ENCODE assay signal across 38 cellular contexts in the genomic region with DNA sequence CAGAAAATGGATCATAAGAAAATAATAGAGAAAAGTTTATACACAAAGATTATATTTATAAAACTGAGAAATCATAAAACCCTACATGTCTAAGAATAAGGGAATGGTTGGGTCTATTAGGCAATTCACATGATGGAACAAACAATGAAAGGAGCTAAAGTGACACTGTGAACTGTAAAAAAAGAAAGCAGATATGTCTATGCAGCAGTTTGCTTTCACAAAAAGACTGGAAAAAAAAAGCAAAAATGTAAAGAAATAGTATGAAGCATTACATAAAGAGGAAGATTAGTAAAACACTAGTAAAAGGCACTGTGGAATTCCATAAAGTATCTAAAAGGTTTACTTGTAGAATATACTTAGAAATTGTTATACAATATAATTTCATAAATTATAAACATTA.
"Had no signal": no experiment of that assay in that cellular context is flagged by ENCODE, and none has a peak within 500 bp of the region (broad histone marks: within the 10 kb centered on the region; RNA-seq: fewer than 3 reads in every experiment).

No MANE protein-coding gene starts in this region.

- H3K27ac Mint-ChIP-seq: activated CD4-positive, alpha-beta memory T cell treated with anti-CD3 and anti-CD28 coated beads, Interleukin-2, amount 10 ng/mL, durations not matched to agents 7 days and 5 days; activated CD4-positive, alpha-beta T cell treated with anti-CD3 and anti-CD28 coated beads for 36 hours; activated CD4-positive, alpha-beta T cell treated with anti-CD3 and anti-CD28 coated beads, Interleukin-2, amount 10 ng/mL, durations not matched to agents 7 days and 5 days; activated CD8-positive, alpha-beta memory T cell treated with anti-CD3 and anti-CD28 coated beads, Interleukin-2, amount 10 ng/mL, durations not matched to agents 7 days and 5 days; activated CD8-positive, alpha-beta T cell treated with anti-CD3 and anti-CD28 coated beads, Interleukin-2, amount 10 ng/mL, durations not matched to agents 7 days and 5 days; activated naive CD4-positive, alpha-beta T cell treated with anti-CD3 and anti-CD28 coated beads, Interleukin-2, amount 10 ng/mL, durations not matched to agents 7 days and 5 days; activated naive CD4-positive, alpha-beta T cell treated with anti-CD3 and anti-CD28 coated beads, Interleukin-2, amount 50 U/mL, for 24 hours; activated naive CD8-positive, alpha-beta T cell; activated naive CD8-positive, alpha-beta T cell treated with anti-CD3 and anti-CD28 coated beads, Interleukin-2, amount 10 ng/mL, durations not matched to agents 7 days and 5 days; activated naive CD8-positive, alpha-beta T cell treated with anti-CD3 and anti-CD28 coated beads, Interleukin-2, amount 50 U/mL, for 24 hours; activated T-helper 2 cell treated with anti-CD3 and anti-CD28 coated beads, Interferon-gamma antibody, Interleukin-2, Interleukin-4, amounts not matched to agents 10 μg/mL and 5 μg/mL and 100 μg/mL, durations not matched to agents 14 hours and 24 hours and 36 hours; brain; T-helper 1 cell treated with Interleukin-12 subunit alpha and Interleukin-12 subunit beta and Interleukin-4 antibody, amounts not matched to agents 30 μg/mL and 1 μg/mL, for 36 hours; T-helper 2 cell treated with Interferon-gamma antibody and Interleukin-4, amounts not matched to agents 5 μg/mL and 100 μg/mL, for 36 hours; WTC11 had no signal

- ATAC-seq: activated CD4-positive, alpha-beta T cell treated with anti-CD3 and anti-CD28 coated beads for 36 hours; activated CD4-positive, CD25-positive, alpha-beta regulatory T cell treated with anti-CD3 and anti-CD28 coated beads, Interleukin-2, amount 50 U/mL, for 24 hours; activated CD8-positive, alpha-beta memory T cell treated with anti-CD3 and anti-CD28 coated beads, Interleukin-2, amount 10 ng/mL, durations not matched to agents 7 days and 5 days; activated CD8-positive, alpha-beta T cell treated with anti-CD3 and anti-CD28 coated beads, Interleukin-2, amount 10 ng/mL, durations not matched to agents 7 days and 5 days; activated naive CD8-positive, alpha-beta T cell treated with anti-CD3 and anti-CD28 coated beads, Interleukin-2, amount 50 U/mL, for 24 hours; activated T-cell treated with anti-CD3 and anti-CD28 coated beads, Interleukin-2, amount 50 U/mL, for 4 hours; WTC11 had no signal

- H3K27me3 ChIP-seq: ascending aorta, cardiac muscle cell had no signal

- H3K9me3 Mint-ChIP-seq: activated CD4-positive, alpha-beta memory T cell treated with anti-CD3 and anti-CD28 coated beads, Interleukin-2, amount 10 ng/mL, durations not matched to agents 7 days and 5 days; activated CD4-positive, alpha-beta T cell treated with anti-CD3 and anti-CD28 coated beads, Interleukin-2, amount 10 ng/mL, durations not matched to agents 7 days and 5 days; activated naive CD4-positive, alpha-beta T cell treated with anti-CD3 and anti-CD28 coated beads, Interleukin-2, amount 10 ng/mL, durations not matched to agents 7 days and 5 days; activated naive CD4-positive, alpha-beta T cell treated with anti-CD3 and anti-CD28 coated beads, Interleukin-2, amount 50 U/mL, for 24 hours; activated naive CD8-positive, alpha-beta T cell treated with anti-CD3 and anti-CD28 coated beads, Interleukin-2, amount 10 ng/mL, durations not matched to agents 7 days and 5 days; activated naive CD8-positive, alpha-beta T cell treated with anti-CD3 and anti-CD28 coated beads, Interleukin-2, amount 50 U/mL, for 24 hours; activated T-cell treated with anti-CD3 and anti-CD28 coated beads, Interleukin-2, amount 50 U/mL, for 4 hours; activated T-helper 2 cell treated with anti-CD3 and anti-CD28 coated beads, Interferon-gamma antibody, Interleukin-2, Interleukin-4, amounts not matched to agents 10 μg/mL and 5 μg/mL and 100 μg/mL, durations not matched to agents 14 hours and 24 hours and 36 hours; brain; T-helper 1 cell treated with Interleukin-12 subunit alpha and Interleukin-12 subunit beta and Interleukin-4 antibody, amounts not matched to agents 30 μg/mL and 1 μg/mL, for 36 hours; T-helper 2 cell treated with Interferon-gamma antibody and Interleukin-4, amounts not matched to agents 5 μg/mL and 100 μg/mL, for 36 hours; WTC11 had no signal

- H3K9me3 ChIP-seq: ascending aorta had no signal

- H3K27me3 Mint-ChIP-seq: activated CD4-positive, alpha-beta memory T cell treated with anti-CD3 and anti-CD28 coated beads, Interleukin-2, amount 10 ng/mL, durations not matched to agents 7 days and 5 days; activated CD4-positive, alpha-beta T cell treated with anti-CD3 and anti-CD28 coated beads for 36 hours; activated CD4-positive, alpha-beta T cell treated with anti-CD3 and anti-CD28 coated beads, Interleukin-2, amount 10 ng/mL, durations not matched to agents 7 days and 5 days; activated CD8-positive, alpha-beta memory T cell treated with anti-CD3 and anti-CD28 coated beads, Interleukin-2, amount 10 ng/mL, durations not matched to agents 7 days and 5 days; activated naive CD4-positive, alpha-beta T cell treated with anti-CD3 and anti-CD28 coated beads, Interleukin-2, amount 10 ng/mL, durations not matched to agents 7 days and 5 days; activated naive CD4-positive, alpha-beta T cell treated with anti-CD3 and anti-CD28 coated beads, Interleukin-2, amount 50 U/mL, for 24 hours; activated naive CD8-positive, alpha-beta T cell; activated naive CD8-positive, alpha-beta T cell treated with anti-CD3 and anti-CD28 coated beads, Interleukin-2, amount 10 ng/mL, durations not matched to agents 7 days and 5 days; activated naive CD8-positive, alpha-beta T cell treated with anti-CD3 and anti-CD28 coated beads, Interleukin-2, amount 50 U/mL, for 24 hours; brain had no signal

- H3K4me1 ChIP-seq: ascending aorta had no signal

- H3K36me3 Mint-ChIP-seq: activated naive CD4-positive, alpha-beta T cell treated with anti-CD3 and anti-CD28 coated beads, Interleukin-2, amount 10 ng/mL, durations not matched to agents 7 days and 5 days had no signal

- H3K4me1 Mint-ChIP-seq: activated CD4-positive, alpha-beta memory T cell treated with anti-CD3 and anti-CD28 coated beads, Interleukin-2, amount 10 ng/mL, durations not matched to agents 7 days and 5 days; activated CD4-positive, alpha-beta T cell treated with anti-CD3 and anti-CD28 coated beads for 36 hours; activated CD4-positive, alpha-beta T cell treated with anti-CD3 and anti-CD28 coated beads, Interleukin-2, amount 10 ng/mL, durations not matched to agents 7 days and 5 days; activated CD8-positive, alpha-beta memory T cell treated with anti-CD3 and anti-CD28 coated beads, Interleukin-2, amount 10 ng/mL, durations not matched to agents 7 days and 5 days; activated naive CD4-positive, alpha-beta T cell treated with anti-CD3 and anti-CD28 coated beads, Interleukin-2, amount 10 ng/mL, durations not matched to agents 7 days and 5 days; activated naive CD4-positive, alpha-beta T cell treated with anti-CD3 and anti-CD28 coated beads, Interleukin-2, amount 50 U/mL, for 24 hours; activated naive CD8-positive, alpha-beta T cell treated with anti-CD3 and anti-CD28 coated beads, Interleukin-2, amount 10 ng/mL, durations not matched to agents 7 days and 5 days; activated naive CD8-positive, alpha-beta T cell treated with anti-CD3 and anti-CD28 coated beads, Interleukin-2, amount 50 U/mL, for 24 hours; WTC11 had no signal

- H3K27ac ChIP-seq: ascending aorta, cardiac muscle cell, WERI-Rb-1 had no signal

- H3K36me3 ChIP-seq: ascending aorta, cardiac muscle cell, WERI-Rb-1 had no signal

- DNase-seq: activated CD4-positive, alpha-beta memory T cell treated with anti-CD3 and anti-CD28 coated beads, Interleukin-2, amount 10 ng/mL, durations not matched to agents 7 days and 5 days; activated CD4-positive, alpha-beta T cell treated with anti-CD3 and anti-CD28 coated beads for 1 hour; activated CD4-positive, alpha-beta T cell treated with anti-CD3 and anti-CD28 coated beads for 36 hours; activated CD4-positive, alpha-beta T cell treated with anti-CD3 and anti-CD28 coated beads for 48 hours; activated CD4-positive, alpha-beta T cell treated with anti-CD3 and anti-CD28 coated beads, Interleukin-2, amount 10 ng/mL, durations not matched to agents 7 days and 5 days; activated CD4-positive, alpha-beta T cell treated with anti-CD3 and anti-CD28 coated beads, Interleukin-2, amount 50 U/mL, for 48 hours; activated CD4-positive, CD25-positive, alpha-beta regulatory T cell; activated CD8-positive, alpha-beta memory T cell treated with anti-CD3 and anti-CD28 coated beads for 24 hours; activated CD8-positive, alpha-beta memory T cell treated with anti-CD3 and anti-CD28 coated beads, Interleukin-2, amount 10 ng/mL, durations not matched to agents 7 days and 5 days; activated CD8-positive, alpha-beta memory T cell treated with anti-CD3 and anti-CD28 coated beads, Interleukin-2, amount 50 U/mL, for 48 hours; activated CD8-positive, alpha-beta T cell treated with anti-CD3 and anti-CD28 coated beads, Interleukin-2, amount 10 ng/mL, durations not matched to agents 7 days and 5 days; activated effector memory CD4-positive, alpha-beta T cell treated with Interleukin-2 at 50 U/mL for 16 hours; activated gamma-delta T cell; activated naive CD4-positive, alpha-beta T cell treated with anti-CD3 and anti-CD28 coated beads, Interleukin-2, amount 10 ng/mL, durations not matched to agents 7 days and 5 days; activated naive CD4-positive, alpha-beta T cell treated with Interleukin-2 at 50 U/mL for 16 hours; activated naive CD8-positive, alpha-beta T cell treated with anti-CD3 and anti-CD28 coated beads, Interleukin-2, amount 10 ng/mL, durations not matched to agents 7 days and 5 days; activated naive CD8-positive, alpha-beta T cell treated with anti-CD3 and anti-CD28 coated beads, Interleukin-2, amount 50 U/mL, for 24 hours; activated T-cell treated with anti-CD3 and anti-CD28 coated beads, Interleukin-2, amount 50 U/mL, for 1 hour; activated T-cell treated with anti-CD3 and anti-CD28 coated beads, Interleukin-2, amount 50 U/mL, for 4 hours; amygdala; anterior cingulate cortex; caudate nucleus; T-helper 1 cell; T-helper 2 cell; T-helper 9 cell; WERI-Rb-1 had no signal

- H3K4me3 Mint-ChIP-seq: activated CD4-positive, alpha-beta memory T cell treated with anti-CD3 and anti-CD28 coated beads, Interleukin-2, amount 10 ng/mL, durations not matched to agents 7 days and 5 days; activated CD4-positive, alpha-beta T cell treated with anti-CD3 and anti-CD28 coated beads for 36 hours; activated CD4-positive, alpha-beta T cell treated with anti-CD3 and anti-CD28 coated beads, Interleukin-2, amount 10 ng/mL, durations not matched to agents 7 days and 5 days; activated CD8-positive, alpha-beta memory T cell treated with anti-CD3 and anti-CD28 coated beads, Interleukin-2, amount 10 ng/mL, durations not matched to agents 7 days and 5 days; activated CD8-positive, alpha-beta T cell treated with anti-CD3 and anti-CD28 coated beads, Interleukin-2, amount 10 ng/mL, durations not matched to agents 7 days and 5 days; activated naive CD4-positive, alpha-beta T cell treated with anti-CD3 and anti-CD28 coated beads, Interleukin-2, amount 10 ng/mL, durations not matched to agents 7 days and 5 days; activated naive CD4-positive, alpha-beta T cell treated with anti-CD3 and anti-CD28 coated beads, Interleukin-2, amount 50 U/mL, for 24 hours; activated naive CD8-positive, alpha-beta T cell; activated naive CD8-positive, alpha-beta T cell treated with anti-CD3 and anti-CD28 coated beads, Interleukin-2, amount 10 ng/mL, durations not matched to agents 7 days and 5 days; activated naive CD8-positive, alpha-beta T cell treated with anti-CD3 and anti-CD28 coated beads, Interleukin-2, amount 50 U/mL, for 24 hours; activated T-cell treated with anti-CD3 and anti-CD28 coated beads, Interleukin-2, amount 50 U/mL, for 4 hours; brain; T-helper 1 cell treated with Interleukin-12 subunit alpha and Interleukin-12 subunit beta and Interleukin-4 antibody, amounts not matched to agents 30 μg/mL and 1 μg/mL, for 36 hours; T-helper 2 cell treated with Interferon-gamma antibody and Interleukin-4, amounts not matched to agents 5 μg/mL and 100 μg/mL, for 36 hours; WTC11 had no signal

- FAIRE-seq: bronchial epithelial cell, TTC549 had no signal

- H3K4me3 ChIP-seq: ascending aorta, cardiac muscle cell had no signal
